28 cellular contexts compared by ENCODE assay signal in the genomic region with DNA sequence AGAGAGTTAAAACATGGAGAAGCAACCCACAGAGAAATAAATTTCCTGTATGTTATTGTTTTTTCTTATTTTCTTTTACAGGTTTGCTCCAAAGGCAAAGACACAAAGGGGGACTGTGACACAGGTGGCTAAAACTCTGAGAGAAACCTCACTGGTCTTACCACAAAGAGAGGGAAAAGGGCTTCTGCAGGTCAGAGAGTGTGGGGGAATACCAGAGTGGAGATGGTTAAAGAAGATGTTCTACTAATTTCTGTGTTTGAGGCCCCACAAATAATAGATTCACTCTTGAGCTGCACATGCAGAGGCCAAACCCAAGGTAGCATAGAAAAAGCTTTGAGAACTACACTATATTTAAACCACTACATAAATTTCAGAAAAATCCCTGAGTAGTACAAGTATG.
"Had no signal": no experiment of that assay in that cellular context is flagged by ENCODE, and none has a peak within 500 bp of the region (broad histone marks: within the 10 kb centered on the region; RNA-seq: fewer than 3 reads in every experiment).

No MANE protein-coding gene starts in this region.

- H3K4me1 ChIP-seq: stomach, suprapubic skin, testis, thyroid gland, tibial artery, tibial nerve, transverse colon, upper lobe of left lung, upper lobe of right lung, uterus, vagina had no signal

- H3K27ac Mint-ChIP-seq: stimulated activated effector memory CD8-positive, alpha-beta T cell treated with anti-CD3 and anti-CD28 coated beads, Interleukin-12 subunit alpha, Interleukin-12 subunit beta, amount 100 ng/mL, for 72 hours; stimulated activated memory B cell treated with anti-CD40 and anti-IgM and Interleukin-4, amounts not matched to agents 10 μg/mL and 1 μg/mL and 100 μg/mL, for 72 hours; stimulated activated naive B cell treated with anti-CD40 and anti-IgM and Interleukin-4, amounts not matched to agents 10 μg/mL and 1 μg/mL and 100 μg/mL, for 72 hours; stimulated activated naive CD8-positive, alpha-beta T cell treated with anti-CD3 and anti-CD28 coated beads, Interleukin-15, amount 100 ng/mL, for 72 hours; stimulated activated naive CD8-positive, alpha-beta T cell treated with anti-CD3 and anti-CD28 coated beads, Interleukin-15, Interleukin-2, amounts not matched to agents 100 ng/mL and 50 ng/mL, for 24 hours; type B pancreatic cell had no signal

- H3K27me3 ChIP-seq: stomach, suprapubic skin, testis, thyroid gland, tibial artery, tibial nerve, transverse colon, upper lobe of left lung, upper lobe of right lung, uterus, vagina had no signal

- ATAC-seq: stimulated activated effector memory CD8-positive, alpha-beta T cell treated with anti-CD3 and anti-CD28 coated beads, Interleukin-12 subunit alpha, Interleukin-12 subunit beta, amount 100 ng/mL, for 72 hours; stimulated activated memory B cell treated with anti-CD40 and anti-IgM and Interleukin-4, amounts not matched to agents 10 μg/mL and 1 μg/mL and 100 μg/mL, for 72 hours; stimulated activated naive B cell treated with anti-CD40 and anti-IgM and Interleukin-4, amounts not matched to agents 10 μg/mL and 1 μg/mL and 100 μg/mL, for 72 hours; stimulated activated naive CD8-positive, alpha-beta T cell treated with anti-CD3 and anti-CD28 coated beads, Interleukin-15, amount 100 ng/mL, for 72 hours; stimulated activated naive CD8-positive, alpha-beta T cell treated with anti-CD3 and anti-CD28 coated beads, Interleukin-15, Interleukin-2, amounts not matched to agents 100 U/mL and 50 U/mL, for 24 hours; upper lobe of right lung had no signal

- H3K36me3 ChIP-seq: stomach, suprapubic skin, thoracic aorta, thyroid gland, tibial artery, tibial nerve, transverse colon, upper lobe of left lung, upper lobe of right lung, uterus, vagina had no signal

- H3K27me3 Mint-ChIP-seq: stimulated activated memory B cell treated with anti-CD40 and anti-IgM and Interleukin-4, amounts not matched to agents 10 μg/mL and 1 μg/mL and 100 μg/mL, for 72 hours; stimulated activated naive B cell treated with anti-CD40 and anti-IgM and Interleukin-4, amounts not matched to agents 10 μg/mL and 1 μg/mL and 100 μg/mL, for 72 hours; stimulated activated naive CD8-positive, alpha-beta T cell treated with anti-CD3 and anti-CD28 coated beads, Interleukin-15, amount 100 ng/mL, for 72 hours; stimulated activated naive CD8-positive, alpha-beta T cell treated with anti-CD3 and anti-CD28 coated beads, Interleukin-15, Interleukin-2, amounts not matched to agents 100 ng/mL and 50 ng/mL, for 24 hours; type B pancreatic cell had no signal

- H3K4me3 ChIP-seq: stomach, suprapubic skin, testis, thoracic aorta, thyroid gland, tibial artery, tibial nerve, transverse colon, upper lobe of left lung, upper lobe of right lung, uterus, vagina had no signal

- DNase-seq: stimulated activated CD4-positive, alpha-beta T cell treated with anti-CD3 and anti-CD28 coated beads, Interleukin-2, amount 100 ng/mL, for 48 hours; stimulated activated CD4-positive, alpha-beta T cell treated with anti-CD3 and anti-CD28 coated beads, Interleukin-4, amount 100 ng/mL, for 1 hour; stimulated activated CD4-positive, alpha-beta T cell treated with anti-CD3 and anti-CD28 coated beads, Interleukin-4, amount 100 ng/mL, for 24 hours; stimulated activated CD4-positive, alpha-beta T cell treated with anti-CD3 and anti-CD28 coated beads, Interleukin-4, amount 100 ng/mL, for 4 hours; stimulated activated CD8-positive, alpha-beta memory T cell treated with anti-CD3 and anti-CD28 coated beads, Interleukin-4, amount 100 ng/mL, for 48 hours; stimulated activated naive B cell treated with anti-CD40 and anti-IgM and Interleukin-4, amounts not matched to agents 10 μg/mL and 1 μg/mL and 100 μg/mL, for 72 hours; stimulated activated naive CD4-positive, alpha-beta T cell; stimulated activated naive CD4-positive, alpha-beta T cell treated with Interleukin-2 at 50 U/mL for 16 hours; stimulated activated naive CD8-positive, alpha-beta T cell treated with anti-CD3 and anti-CD28 coated beads, Interleukin-15, amount 100 ng/mL, for 72 hours; stimulated activated naive CD8-positive, alpha-beta T cell treated with anti-CD3 and anti-CD28 coated beads, Interleukin-15, Interleukin-2, amounts not matched to agents 100 U/mL and 50 U/mL, for 24 hours; stomach; substantia nigra; testis; thyroid gland; tibial artery; transverse colon; trophoblast cell; upper lobe of left lung; upper lobe of right lung; uterus had no signal

- H3K36me3 Mint-ChIP-seq: stimulated activated effector memory CD8-positive, alpha-beta T cell treated with anti-CD3 and anti-CD28 coated beads, Interleukin-12 subunit alpha, Interleukin-12 subunit beta, amount 100 ng/mL, for 72 hours; stimulated activated memory B cell treated with anti-CD40 and anti-IgM and Interleukin-4, amounts not matched to agents 10 μg/mL and 1 μg/mL and 100 μg/mL, for 72 hours; stimulated activated naive B cell treated with anti-CD40 and anti-IgM and Interleukin-4, amounts not matched to agents 10 μg/mL and 1 μg/mL and 100 μg/mL, for 72 hours; type B pancreatic cell had no signal

- H3K9me3 ChIP-seq: suprapubic skin, testis, thoracic aorta, thyroid gland, tibial artery, tibial nerve, transverse colon, upper lobe of left lung, upper lobe of right lung, uterus, vagina had no signal

- H3K4me3 Mint-ChIP-seq: stimulated activated effector memory CD8-positive, alpha-beta T cell treated with anti-CD3 and anti-CD28 coated beads, Interleukin-12 subunit alpha, Interleukin-12 subunit beta, amount 100 ng/mL, for 72 hours; stimulated activated memory B cell treated with anti-CD40 and anti-IgM and Interleukin-4, amounts not matched to agents 10 μg/mL and 1 μg/mL and 100 μg/mL, for 72 hours; stimulated activated naive B cell treated with anti-CD40 and anti-IgM and Interleukin-4, amounts not matched to agents 10 μg/mL and 1 μg/mL and 100 μg/mL, for 72 hours; stimulated activated naive CD8-positive, alpha-beta T cell treated with anti-CD3 and anti-CD28 coated beads, Interleukin-15, amount 100 ng/mL, for 72 hours; stimulated activated naive CD8-positive, alpha-beta T cell treated with anti-CD3 and anti-CD28 coated beads, Interleukin-15, Interleukin-2, amounts not matched to agents 100 ng/mL and 50 ng/mL, for 24 hours; type B pancreatic cell had no signal

- H3K27ac ChIP-seq: stomach, suprapubic skin, testis, thoracic aorta, thyroid gland, tibial artery, tibial nerve, transverse colon, upper lobe of left lung, upper lobe of right lung, uterus, vagina had no signal

- H3K4me1 Mint-ChIP-seq: stimulated activated effector memory CD8-positive, alpha-beta T cell treated with anti-CD3 and anti-CD28 coated beads, Interleukin-12 subunit alpha, Interleukin-12 subunit beta, amount 100 ng/mL, for 72 hours; stimulated activated memory B cell treated with anti-CD40 and anti-IgM and Interleukin-4, amounts not matched to agents 10 μg/mL and 1 μg/mL and 100 μg/mL, for 72 hours; stimulated activated naive B cell treated with anti-CD40 and anti-IgM and Interleukin-4, amounts not matched to agents 10 μg/mL and 1 μg/mL and 100 μg/mL, for 72 hours; stimulated activated naive CD8-positive, alpha-beta T cell treated with anti-CD3 and anti-CD28 coated beads, Interleukin-15, amount 100 ng/mL, for 72 hours had no signal

- H3K9me3 Mint-ChIP-seq: stimulated activated memory B cell treated with anti-CD40 and anti-IgM and Interleukin-4, amounts not matched to agents 10 μg/mL and 1 μg/mL and 100 μg/mL, for 72 hours; stimulated activated naive B cell treated with anti-CD40 and anti-IgM and Interleukin-4, amounts not matched to agents 10 μg/mL and 1 μg/mL and 100 μg/mL, for 72 hours; stimulated activated naive CD8-positive, alpha-beta T cell treated with anti-CD3 and anti-CD28 coated beads, Interleukin-15, amount 100 ng/mL, for 72 hours; stimulated activated naive CD8-positive, alpha-beta T cell treated with anti-CD3 and anti-CD28 coated beads, Interleukin-15, Interleukin-2, amounts not matched to agents 100 ng/mL and 50 ng/mL, for 24 hours; type B pancreatic cell had no signal
